13 cellular contexts compared by ENCODE assay signal in genomic region chr4:120056249-120056648, GRCh38. TPM values are rescaled to one million over a fixed set of nuclear protein-coding genes. Genes with fewer than 3 reads are reported as not detected.
DNase-seq lines count a peak whose midpoint lies in the region; ATAC-seq, FAIRE-seq and TF ChIP-seq lines count a peak whose summit lies in the region.
"Had no signal": no experiment of that assay in that cellular context is flagged by ENCODE, and none has a peak within 500 bp of the region (broad histone marks: within the 10 kb centered on the region; RNA-seq: fewer than 3 reads in every experiment).

No MANE protein-coding gene starts in this region.

- no peak for DNase-seq in AG04449 (ENCODE audit: low read depth, low spot score)
- DNase-seq in RCC 7860 (ENCODE audit: low spot score) = no peak
- DNase-seq in fibroblast of pulmonary artery (ENCODE audit: low read depth) = peak; percentile 55
- no peak for DNase-seq in EL
- DNase-seq in activated T-cell treated with anti-CD3 and anti-CD28 coated beads, Interleukin-2, amount 50 U/mL, for 48 hours = no peak
- DNase-seq in glomerular visceral epithelial cell (ENCODE audit: extremely low spot score) = no peak
- no peak for DNase-seq in mesendoderm
- DNase-seq: GDM1, lower lobe of right lung, NCI-H1105, WERI-Rb-1 had no signal

- H3K4ac ChIP-seq in mesendoderm (ENCODE audit: low read depth, low read length) = no peak overlapping the region

- no peak overlapping the region for H3K23ac ChIP-seq in mesendoderm (ENCODE audit: low read length)

- no peak overlapping the region for H2BK120ac ChIP-seq in mesendoderm (ENCODE audit: low read depth, low read length)

- ATAC-seq in GM18861 (IDR thresholded peaks at IDR 0.05; ENCODE audit: unreplicated experiment) = peak; percentile 56
- ATAC-seq: lower lobe of right lung had no signal

- no peaks in the 10 kb centered on the region for H3K79me2 ChIP-seq in mesendoderm (ENCODE audit: control insufficient read depth, insufficient read depth, low read length)

- H3K56ac ChIP-seq in mesendoderm (ENCODE audit: low read length) = no peak overlapping the region

- peak; percentile 10 for TF ChIP-seq CTCF in AG04449 (IDR thresholded peaks at IDR 0.05; ENCODE audit: insufficient read depth, low read length, missing control alignments)
- TF ChIP-seq CTCF in fibroblast of pulmonary artery (IDR thresholded peaks at IDR 0.05; ENCODE audit: low read length, missing control alignments) = peak; percentile 41

- no peak overlapping the region for H3K18ac ChIP-seq in mesendoderm (ENCODE audit: low read length)

- H2AK5ac ChIP-seq in mesendoderm (ENCODE audit: low read length) = no peak overlapping the region

- CTCF ChIA-PET in AG04449 (lab: Yijun Ruan, JAX) = interaction anchor here (0.7 to 12.2 kb wide), 27 partner anchors 8 to 1075 kb away, joined by 3 to 159 read pairs (median 4); partner anchors contain the start of gene PDE5A

- H3K36me3 ChIP-seq in mesendoderm (ENCODE audit: control insufficient read depth, insufficient read depth, low read length) = no peaks in the 10 kb centered on the region
- H3K36me3 ChIP-seq: lower lobe of right lung had no signal

- no peaks in the 10 kb centered on the region for H3K4me1 ChIP-seq in mesendoderm (ENCODE audit: control insufficient read depth, low read depth, low read length)

- no peak overlapping the region for H4K8ac ChIP-seq in mesendoderm (ENCODE audit: low read depth, low read length)

- no peak overlapping the region for H3K4me3 ChIP-seq in AG04449 (ENCODE audit: low read depth, low read length)
- H3K4me3 ChIP-seq in fibroblast of pulmonary artery (replicated peaks; ENCODE audit: low read depth, low read length) = no peak overlapping the region
- no peak overlapping the region for H3K4me3 ChIP-seq in mesendoderm (ENCODE audit: low read length)
- H3K4me3 ChIP-seq: cardiac muscle cell, lower lobe of right lung had no signal

- no peak overlapping the region for H4K5ac ChIP-seq in mesendoderm (ENCODE audit: low read length)

- H3K9ac ChIP-seq in mesendoderm (ENCODE audit: low read length) = no peak overlapping the region

- no peaks in the 10 kb centered on the region for H3K27me3 ChIP-seq in mesendoderm (ENCODE audit: insufficient read depth, low read length, poor library complexity)
- H3K27me3 ChIP-seq: cardiac muscle cell had no signal

- H3K4me2 ChIP-seq in mesendoderm (ENCODE audit: low read length) = no peak overlapping the region

- H3K79me1 ChIP-seq in mesendoderm (ENCODE audit: low read length) = no peaks in the 10 kb centered on the region

- H2BK15ac ChIP-seq in mesendoderm (replicated peaks; ENCODE audit: low read depth) = no peak overlapping the region

- FAIRE-seq in RCC 7860 (lab: Jason Lieb, UNC) = peak; percentile 10

- H3K27ac ChIP-seq in mesendoderm (ENCODE audit: low read depth, low read length) = no peak overlapping the region
- H3K27ac ChIP-seq: cardiac muscle cell, lower lobe of right lung, WERI-Rb-1 had no signal

- H2BK5ac ChIP-seq in mesendoderm (ENCODE audit: low read length) = no peak overlapping the region

- POLR2A ChIA-PET in AG04449 (lab: Yijun Ruan, JAX) = no interaction called here

RNA-seq across cellular contexts. Expression of gene MAD2L1, which starts 10.4 kb away (rescaled TPM):
- 71.1 TPM for polyA plus RNA-seq in mesendoderm (2013, experiment 1 of 2)
- polyA plus RNA-seq in mesendoderm (2013, experiment 2 of 2) = 80.4 TPM
